ENCODE assay signal across 1 cellular context in the genomic region with DNA sequence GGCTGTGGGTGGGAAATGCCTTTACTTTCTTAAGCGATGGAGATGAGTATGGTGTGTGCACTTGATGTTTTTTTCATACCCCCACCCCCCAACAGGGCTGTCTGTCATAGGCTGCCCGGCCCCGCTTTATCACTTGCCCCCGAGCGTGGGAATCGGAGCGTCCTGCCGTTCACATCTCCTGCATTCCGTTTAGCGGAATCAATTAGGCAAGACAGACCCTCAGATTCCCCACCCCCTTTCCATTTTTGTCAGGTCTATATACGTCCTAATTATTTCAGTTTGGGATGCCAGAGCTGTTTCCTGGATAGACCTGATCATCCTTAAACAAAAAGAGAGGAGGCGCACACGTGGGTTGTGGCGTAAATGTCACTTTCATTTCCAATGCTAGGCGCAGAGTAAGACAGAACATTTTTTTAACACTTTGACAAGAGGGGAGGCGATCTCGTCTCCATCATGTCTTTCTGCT.
TF ChIP-seq lines count a peak whose summit lies in the region.

No MANE protein-coding gene starts in this region.

TF ChIP-seq in SK-N-SH, 30 proteins besides CTCF, POLR2A, EP300 and RAD21 (continued from another document):
- TF ChIP-seq, protein P1, sequence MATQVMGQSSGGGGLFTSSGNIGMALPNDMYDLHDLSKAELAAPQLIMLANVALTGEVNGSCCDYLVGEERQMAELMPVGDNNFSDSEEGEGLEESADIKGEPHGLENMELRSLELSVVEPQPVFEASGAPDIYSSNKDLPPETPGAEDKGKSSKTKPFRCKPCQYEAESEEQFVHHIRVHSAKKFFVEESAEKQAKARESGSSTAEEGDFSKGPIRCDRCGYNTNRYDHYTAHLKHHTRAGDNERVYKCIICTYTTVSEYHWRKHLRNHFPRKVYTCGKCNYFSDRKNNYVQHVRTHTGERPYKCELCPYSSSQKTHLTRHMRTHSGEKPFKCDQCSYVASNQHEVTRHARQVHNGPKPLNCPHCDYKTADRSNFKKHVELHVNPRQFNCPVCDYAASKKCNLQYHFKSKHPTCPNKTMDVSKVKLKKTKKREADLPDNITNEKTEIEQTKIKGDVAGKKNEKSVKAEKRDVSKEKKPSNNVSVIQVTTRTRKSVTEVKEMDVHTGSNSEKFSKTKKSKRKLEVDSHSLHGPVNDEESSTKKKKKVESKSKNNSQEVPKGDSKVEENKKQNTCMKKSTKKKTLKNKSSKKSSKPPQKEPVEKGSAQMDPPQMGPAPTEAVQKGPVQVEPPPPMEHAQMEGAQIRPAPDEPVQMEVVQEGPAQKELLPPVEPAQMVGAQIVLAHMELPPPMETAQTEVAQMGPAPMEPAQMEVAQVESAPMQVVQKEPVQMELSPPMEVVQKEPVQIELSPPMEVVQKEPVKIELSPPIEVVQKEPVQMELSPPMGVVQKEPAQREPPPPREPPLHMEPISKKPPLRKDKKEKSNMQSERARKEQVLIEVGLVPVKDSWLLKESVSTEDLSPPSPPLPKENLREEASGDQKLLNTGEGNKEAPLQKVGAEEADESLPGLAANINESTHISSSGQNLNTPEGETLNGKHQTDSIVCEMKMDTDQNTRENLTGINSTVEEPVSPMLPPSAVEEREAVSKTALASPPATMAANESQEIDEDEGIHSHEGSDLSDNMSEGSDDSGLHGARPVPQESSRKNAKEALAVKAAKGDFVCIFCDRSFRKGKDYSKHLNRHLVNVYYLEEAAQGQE (IDR thresholded peaks at IDR 0.05; ENCODE audit: low read depth, low read length), result no peak
- TF ChIP-seq YY1 (IDR thresholded peaks at IDR 0.05; ENCODE audit: low read depth) (no peak), SIN3A (IDR thresholded peaks at IDR 0.05; ENCODE audit: borderline replicate concordance, low read depth, low read length) (no peak), NFIC (IDR thresholded peaks at IDR 0.05; ENCODE audit: borderline replicate concordance) (no peak)
